ENCODE assay signal across 16 cellular contexts in the genomic region with DNA sequence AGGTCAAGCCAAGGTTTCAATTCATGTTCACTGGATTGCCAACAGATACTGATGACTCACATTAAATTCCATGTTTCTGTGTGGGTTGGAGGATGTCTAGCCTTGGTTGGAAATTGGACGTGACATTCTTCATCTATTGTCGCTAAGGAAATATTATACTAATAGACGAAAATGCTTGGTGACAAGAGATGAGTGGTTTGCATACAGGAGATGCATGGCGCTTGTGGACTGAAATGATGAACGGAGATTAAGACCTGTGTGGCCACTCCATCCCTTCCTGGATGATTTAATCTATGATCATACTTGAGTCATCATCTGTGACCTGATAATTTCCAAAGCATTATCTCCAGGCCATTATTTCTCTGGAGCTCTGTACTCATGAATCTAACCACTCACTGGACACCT.
A peak's percentile ranks its signal among the peaks of the same experiment; 100 is the strongest.
DNase-seq lines count a peak whose midpoint lies in the region; ATAC-seq and TF ChIP-seq lines count a peak whose summit lies in the region.
"Had no signal": no experiment of that assay in that cellular context is flagged by ENCODE, and none has a peak within 500 bp of the region (broad histone marks: within the 10 kb centered on the region; RNA-seq: fewer than 3 reads in every experiment).

No MANE protein-coding gene starts in this region.

- peak; percentile 76 for DNase-seq in EL
- peak; percentile 39 for DNase-seq in RWPE1 (ENCODE audit: low spot score)
- DNase-seq in epithelial cell of esophagus (ENCODE audit: low read depth) = peak; percentile 55
- DNase-seq in omental fat pad (ENCODE audit: low spot score) = no peak
- no peak for DNase-seq in NCI-H69 (lab: John Stamatoyannopoulos, UW)
- DNase-seq in stimulated activated CD8-positive, alpha-beta memory T cell treated with anti-CD3 and anti-CD28 coated beads, Interleukin-4, amount 100 ng/mL, for 48 hours = no peak
- no peak for DNase-seq in activated CD4-positive, CD25-positive, alpha-beta regulatory T cell treated with anti-CD3 and anti-CD28 coated beads, Interleukin-2, amount 50 U/mL, for 72 hours
- DNase-seq: C1 segment of cervical spinal cord; GDM1; midbrain; NCI-H2227 treated with DMSO at 0.1 percent for 48 hours; RPMI8226; stimulated activated CD4-positive, alpha-beta T cell treated with anti-CD3 and anti-CD28 coated beads, Interleukin-4, amount 100 ng/mL, for 1 hour; stimulated activated naive CD4-positive, alpha-beta T cell had no signal

- H3K4me3 ChIP-seq in epithelial cell of esophagus (ENCODE audit: low read length) = no peak overlapping the region

- TF ChIP-seq POLR2A in GM18505 (IDR thresholded peaks at IDR 0.05; ENCODE audit: borderline replicate concordance, extremely low read depth, insufficient read depth, insufficient read length) = no peak

- POLR2A ChIA-PET in RWPE1 (lab: Yijun Ruan, JAX; ENCODE audit: low non-redundant PET) = no interaction called here

- TF ChIP-seq CTCF in RWPE1 (conservative IDR thresholded peaks at IDR 0.05; ENCODE audit: low read depth) = no peak
- TF ChIP-seq CTCF in epithelial cell of esophagus (IDR thresholded peaks at IDR 0.05; ENCODE audit: insufficient read depth, low read depth, low read length, missing control alignments) = no peak
- TF ChIP-seq CTCF in omental fat pad (IDR thresholded peaks at IDR 0.05) = no peak

- ATAC-seq in omental fat pad (ENCODE audit: low FRiP score) = peak; percentile 76
- ATAC-seq in GM18505 (IDR thresholded peaks at IDR 0.05; ENCODE audit: unreplicated experiment) = no peak

- CTCF ChIA-PET in RWPE1 (lab: Yijun Ruan, JAX) = interaction anchor here (0.6 to 1.3 kb wide), 2 partner anchors 237 to 521 kb away, joined by 3 read pairs; no protein-coding TSS in a partner anchor

- no peak overlapping the region for H3K27ac ChIP-seq in RWPE1
- H3K27ac ChIP-seq: epithelial cell of prostate had no signal

Comparison
In these comparisons a context has a peak if more than half of its experiments do, and no peak if none do; other contexts are left out.
1. DNase-seq: peak in EL (single experiment), RWPE1 (single experiment) and epithelial cell of esophagus (single experiment); none in omental fat pad (single experiment), NCI-H69 (single experiment), stimulated activated CD8-positive, alpha-beta memory T cell treated with anti-CD3 and anti-CD28 coated beads, Interleukin-4, amount 100 ng/mL, for 48 hours (single experiment) and activated CD4-positive, CD25-positive, alpha-beta regulatory T cell treated with anti-CD3 and anti-CD28 coated beads, Interleukin-2, amount 50 U/mL, for 72 hours (single experiment).